In the genomic region with DNA sequence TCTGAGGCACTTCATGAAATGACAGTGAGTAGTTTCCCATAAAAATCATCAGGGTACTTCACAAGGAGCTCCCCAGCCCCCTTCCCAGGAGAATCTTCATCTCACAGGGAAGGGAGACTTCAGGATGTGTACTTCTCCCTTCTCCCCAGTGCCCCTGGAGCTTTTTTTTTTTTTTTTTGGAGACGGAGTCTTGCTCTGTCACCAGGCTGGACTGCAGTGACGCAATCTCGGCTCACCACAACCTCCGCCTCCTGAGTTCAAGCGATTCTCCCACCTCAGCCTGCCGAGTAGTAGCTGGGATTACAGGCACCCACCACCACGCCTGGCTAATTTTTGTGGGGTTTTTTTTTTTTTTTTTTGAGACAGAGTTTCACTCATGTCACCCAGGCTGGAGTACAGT, we compare ENCODE assay signal across 9 cellular contexts. TPM values are rescaled to one million over a fixed set of nuclear protein-coding genes. Genes with fewer than 3 reads are reported as not detected.
A peak's percentile ranks its signal among the peaks of the same experiment; 100 is the strongest.
DNase-seq lines count a peak whose midpoint lies in the region; ATAC-seq, FAIRE-seq and TF ChIP-seq lines count a peak whose summit lies in the region.
"Had no signal": no experiment of that assay in that cellular context is flagged by ENCODE, and none has a peak within 500 bp of the region (broad histone marks: within the 10 kb centered on the region; RNA-seq: fewer than 3 reads in every experiment).

No MANE protein-coding gene starts in this region.

- no peak for TF ChIP-seq EP300 in A549 (IDR thresholded peaks at IDR 0.05)

- H3K4me2 ChIP-seq in A549 = peak overlapping the region; percentile 7; the same call in 1 of the 3 replicates

- peaks cover 18% of the 10 kb centered on the region for H3K4me1 ChIP-seq in A549

- no peak overlapping the region for H3K4me3 ChIP-seq in A549
- H3K4me3 ChIP-seq in dorsolateral prefrontal cortex = no peak overlapping the region

- CTCF ChIA-PET in A549 (lab: Yijun Ruan, JAX) = interaction anchor here (0.7 to 17.9 kb wide), 5 partner anchors 9 to 313 kb away, joined by 3 to 371 read pairs (median 11); a partner anchor contains a TSS
- CTCF ChIA-PET in activated CD8-positive, alpha-beta T cell treated with anti-CD3 and anti-CD28 coated beads, Interleukin-2, amount 10 ng/mL, durations not matched to agents 7 days and 5 days (lab: Charles Lee) = interaction anchor here (1.1 to 8.2 kb wide), 3 partner anchors 8 to 153 kb away, joined by 3 to 145 read pairs (median 11); a partner anchor contains a TSS

- no peak overlapping the region for H3K4me3 Mint-ChIP-seq in activated CD8-positive, alpha-beta T cell treated with anti-CD3 and anti-CD28 coated beads, Interleukin-2, amount 10 ng/mL, durations not matched to agents 7 days and 5 days

- peaks cover 72% of the 10 kb centered on the region for H3K4me1 Mint-ChIP-seq in activated CD8-positive, alpha-beta T cell treated with anti-CD3 and anti-CD28 coated beads, Interleukin-2, amount 10 ng/mL, durations not matched to agents 7 days and 5 days (ENCODE audit: low read depth)

- no peak for TF ChIP-seq RAD21 in A549 (conservative IDR thresholded peaks at IDR 0.05 in 1 of 2, IDR thresholded peaks at IDR 0.05 in 1 of 2)

- no peaks in the 10 kb centered on the region for H3K9me3 ChIP-seq in A549

- no peak for TF ChIP-seq POLR2A in A549 (IDR thresholded peaks at IDR 0.05; ENCODE audit: low read length)

- intact Hi-C loops in dorsolateral prefrontal cortex (cut with DNase I) = no loop called here

- H3K27ac ChIP-seq in A549 = no peak overlapping the region
- H3K27ac ChIP-seq in dorsolateral prefrontal cortex = peak overlapping the region in 3 of 59 donors; percentile 4 to 50 (median 28)

- H3K27ac Mint-ChIP-seq in activated CD8-positive, alpha-beta T cell treated with anti-CD3 and anti-CD28 coated beads, Interleukin-2, amount 10 ng/mL, durations not matched to agents 7 days and 5 days = peak overlapping the region; percentile 92

- H3K27me3 ChIP-seq in dorsolateral prefrontal cortex = no peaks in the 10 kb centered on the region

- 81% methylated on average over 7 of the region's 7 CpGs for WGBS in A549 (ENCODE audit: missing lambda C conversion rate)

- POLR2A ChIA-PET in A549 (lab: Yijun Ruan, JAX) = no interaction called here
- POLR2A ChIA-PET in activated CD8-positive, alpha-beta T cell treated with anti-CD3 and anti-CD28 coated beads, Interleukin-2, amount 10 ng/mL, durations not matched to agents 7 days and 5 days (lab: Charles Lee) = interaction anchor here (3.5 kb wide), 1 partner anchor 9 kb away, joined by 28 read pairs; a partner anchor contains a TSS

- H3K36me3 Mint-ChIP-seq in activated CD8-positive, alpha-beta T cell treated with anti-CD3 and anti-CD28 coated beads, Interleukin-2, amount 10 ng/mL, durations not matched to agents 7 days and 5 days (ENCODE audit: low read depth) = peaks cover 15% of the 10 kb centered on the region

- ATAC-seq in A549 (no peak), GM21717 (IDR thresholded peaks at IDR 0.05; ENCODE audit: unreplicated experiment) (no peak)
- no peak for ATAC-seq in activated CD8-positive, alpha-beta T cell treated with anti-CD3 and anti-CD28 coated beads, Interleukin-2, amount 10 ng/mL, durations not matched to agents 7 days and 5 days

- TF ChIP-seq CTCF in A549 (IDR thresholded peaks at IDR 0.05) (no peak), dorsolateral prefrontal cortex (IDR thresholded peaks at IDR 0.05 in 54 of 56, conservative IDR thresholded peaks at IDR 0.05 in 2 of 56; ENCODE audit: low read depth in 1 of 56, partially characterized antibody in 56 of 56) (no peak)

- no peaks in the 10 kb centered on the region for H3K27me3 Mint-ChIP-seq in activated CD8-positive, alpha-beta T cell treated with anti-CD3 and anti-CD28 coated beads, Interleukin-2, amount 10 ng/mL, durations not matched to agents 7 days and 5 days (ENCODE audit: low read depth)

- no peak for DNase-seq in A549 (ENCODE audit: low read depth in 1 of 2, low spot score in 1 of 2)
- peak; percentile 28 for DNase-seq in HS-5 (ENCODE audit: low read depth)
- DNase-seq in activated CD8-positive, alpha-beta T cell treated with anti-CD3 and anti-CD28 coated beads, Interleukin-2, amount 10 ng/mL, durations not matched to agents 7 days and 5 days = no peak
- peak; percentile 74 for DNase-seq in islet precursor cell
- DNase-seq in foreskin melanocyte = no peak
- no peak for DNase-seq in dorsolateral prefrontal cortex
- DNase-seq in hippocampal formation (lab: John Stamatoyannopoulos, UW) = no peak
- DNase-seq: Calu3 had no signal

- FAIRE-seq in A549 (lab: Jason Lieb, UNC) = no peak

- no peaks in the 10 kb centered on the region for H3K9me3 Mint-ChIP-seq in activated CD8-positive, alpha-beta T cell treated with anti-CD3 and anti-CD28 coated beads, Interleukin-2, amount 10 ng/mL, durations not matched to agents 7 days and 5 days (ENCODE audit: insufficient read depth)

TF ChIP-seq in A549, 52 proteins besides CTCF, POLR2A, EP300 and RAD21:
- no peak for TF ChIP-seq KDM5A (IDR thresholded peaks at IDR 0.05)
- no peak for TF ChIP-seq HOXB13 (CRISPR knock-in tag; IDR thresholded peaks at IDR 0.05; ENCODE audit: low read depth)
- TF ChIP-seq CEBPB (IDR thresholded peaks at IDR 0.05) = 0 out of 4 replicates have a peak, but pooled peaks of 1 of the 2 experiments have one; percentile 32

RNA-seq across cellular contexts. Expression of a gene that starts 10.4 kb away (rescaled TPM):
- polyA plus RNA-seq in A549 (2011; rRNA removed) = 47.0 and 59.1 TPM in 2 replicates
- 49.6 and 70.1 TPM in 2 replicates for polyA plus RNA-seq in A549 (2012; cell fraction: cytosol; rRNA removed)
- polyA plus RNA-seq in A549 (2012; cell fraction: nucleus; rRNA removed) = 57.5 and 66.3 TPM in 2 replicates
- polyA plus RNA-seq in A549 (2017; fragmentation: RNase III; extraction: RNeasy Plus Mini Kit Qiagen cat#74134 plus additional on column Dnase treatment) = 42.7 to 46.2 TPM (median 42.9 TPM) in 3 replicates
- polyA minus RNA-seq in A549 (2011; rRNA and poly(A)+ RNA removed) = 173 and 199 TPM in 2 replicates
- total RNA-seq in activated CD8-positive, alpha-beta T cell treated with anti-CD3 and anti-CD28 coated beads, Interleukin-2, amount 10 ng/mL, durations not matched to agents 7 days and 5 days = 100 to 1,000 TPM; 103 to 107 TPM
- total RNA-seq in dorsolateral prefrontal cortex = 100 to 1,000 TPM; 230 to 451 (median 314) TPM

Comparison
In these comparisons a context has a peak if more than half of its experiments do, and no peak if none do; other contexts are left out.
1. DNase-seq: peak in HS-5 (single experiment) and islet precursor cell (single experiment); none in A549 (0 of 2), activated CD8-positive, alpha-beta T cell treated with anti-CD3 and anti-CD28 coated beads, Interleukin-2, amount 10 ng/mL, durations not matched to agents 7 days and 5 days (single experiment), foreskin melanocyte (single experiment), dorsolateral prefrontal cortex (0 of 10) and hippocampal formation (0 of 2).